ENCODE assay signal across 15 cellular contexts in genomic region chr2:221649045-221649444, GRCh38.
DNase-seq lines count a peak whose midpoint lies in the region; ATAC-seq and TF ChIP-seq lines count a peak whose summit lies in the region.
"Had no signal": no experiment of that assay in that cellular context is flagged by ENCODE, and none has a peak within 500 bp of the region (broad histone marks: within the 10 kb centered on the region; RNA-seq: fewer than 3 reads in every experiment).

No MANE protein-coding gene starts in this region.

- CTCF ChIA-PET in MCF 10A (lab: Yijun Ruan, JAX) (no interaction called here), mammary epithelial cell (lab: Charles Lee; ENCODE audit: low non-redundant PET) (no interaction called here)

- peak; percentile 50 for DNase-seq in MCF 10A (ENCODE audit: unreplicated experiment)
- no peak for DNase-seq in mammary epithelial cell
- peak; percentile 73 for DNase-seq in astrocyte of the cerebellum (ENCODE audit: low read depth)
- peak; percentile 53 for DNase-seq in left kidney (ENCODE audit: low read depth, low spot score)
- peak; percentile 70 to 79 for DNase-seq in aorta
- no peak for DNase-seq in foreskin melanocyte
- DNase-seq in GM03348 (ENCODE audit: low spot score), result no peak
- DNase-seq: activated effector memory CD4-positive, alpha-beta T cell treated with anti-CD3 and anti-CD28 coated beads, Interleukin-2, amount 50 U/mL, for 16 hours; cerebellar nuclear complex; esophagus squamous epithelium; natural killer cell; PC-3; stimulated activated CD4-positive, alpha-beta T cell treated with anti-CD3 and anti-CD28 coated beads, Interleukin-12 subunit alpha, Interleukin-12 subunit beta, amount 100 ng/mL, for 4 hours; T-helper 1 cell had no signal

- H3K9me3 ChIP-seq in mammary epithelial cell (replicated peaks; ENCODE audit: insufficient read depth, low read length) (no peaks in the 10 kb centered on the region), aorta (ENCODE audit: control insufficient read depth, low read length) (no peaks in the 10 kb centered on the region)
- H3K9me3 ChIP-seq: esophagus squamous epithelium had no signal

- H3K4me3 Mint-ChIP-seq in MCF 10A (ENCODE audit: unreplicated experiment), result no peak overlapping the region
- H3K4me3 Mint-ChIP-seq: natural killer cell had no signal

- intact Hi-C loops in MCF 10A (cut with micrococcal nuclease) (no loop called here), mammary epithelial cell (cut with micrococcal nuclease) (no loop called here), aorta (cut with DNase I) (no loop called here)

- H3K4me2 ChIP-seq in mammary epithelial cell (ENCODE audit: insufficient read depth, low read depth, low read length), result no peak overlapping the region

- in situ Hi-C loops in mammary epithelial cell (cut with MboI; ENCODE audit: low sequenced_read_pairs in 2 of 2), result no loop called here
- in situ Hi-C loops in astrocyte of the cerebellum (cut with HindIII; ENCODE audit: low sequenced_read_pairs), result no loop called here

- no peaks in the 10 kb centered on the region for H3K4me1 ChIP-seq in mammary epithelial cell (ENCODE audit: insufficient read depth, low read length)
- H3K4me1 ChIP-seq in aorta (ENCODE audit: control insufficient read depth in 1 of 2, insufficient read depth in 2 of 2, low read length in 2 of 2), result peaks cover 0 to 4% of the 10 kb centered on the region in 2 donors
- H3K4me1 ChIP-seq: esophagus squamous epithelium had no signal

- POLR2A ChIA-PET in MCF 10A (lab: Yijun Ruan, JAX), result no interaction called here

- no peak for TF ChIP-seq CTCF in MCF 10A (IDR thresholded peaks at IDR 0.05; ENCODE audit: unreplicated experiment)
- TF ChIP-seq CTCF in mammary epithelial cell (conservative IDR thresholded peaks at IDR 0.05 in 1 of 2, IDR thresholded peaks at IDR 0.05 in 1 of 2; ENCODE audit: extremely low read depth in 1 of 2, insufficient read depth in 1 of 2, low read depth in 1 of 2, low read length in 2 of 2), result no peak
- no peak for TF ChIP-seq CTCF in astrocyte of the cerebellum (IDR thresholded peaks at IDR 0.05; ENCODE audit: low read depth, low read length, missing control alignments)

- H3K4me1 Mint-ChIP-seq in MCF 10A (ENCODE audit: insufficient read depth, unreplicated experiment), result no peaks in the 10 kb centered on the region
- H3K4me1 Mint-ChIP-seq: natural killer cell had no signal

- no peak overlapping the region for H3K9ac ChIP-seq in mammary epithelial cell (ENCODE audit: insufficient read depth, low read length)

- no peak overlapping the region for H3K27ac Mint-ChIP-seq in MCF 10A (ENCODE audit: low read depth, unreplicated experiment)
- H3K27ac Mint-ChIP-seq: natural killer cell had no signal

- H2AFZ ChIP-seq in mammary epithelial cell (ENCODE audit: low read depth, low read length), result no peak overlapping the region

- no peaks in the 10 kb centered on the region for H3K9me3 Mint-ChIP-seq in MCF 10A (ENCODE audit: unreplicated experiment)
- H3K9me3 Mint-ChIP-seq: natural killer cell had no signal

- H3K27me3 ChIP-seq in mammary epithelial cell (ENCODE audit: insufficient read depth, low read length) (no peaks in the 10 kb centered on the region), aorta (ENCODE audit: control insufficient read depth in 1 of 2, insufficient read depth in 2 of 2, low read length in 1 of 2) (no peaks in the 10 kb centered on the region)
- H3K27me3 ChIP-seq: esophagus squamous epithelium had no signal

- H3K4me3 ChIP-seq in mammary epithelial cell (replicated peaks in 1 of 3; ENCODE audit: insufficient read depth in 1 of 3, low read depth in 2 of 3, low read length in 3 of 3), result no peak overlapping the region
- H3K4me3 ChIP-seq in astrocyte of the cerebellum (ENCODE audit: low read depth, low read length), result no peak overlapping the region
- H3K4me3 ChIP-seq in aorta (ENCODE audit: low read length in 2 of 2), result no peak overlapping the region
- H3K4me3 ChIP-seq: esophagus squamous epithelium had no signal

- H3K79me2 ChIP-seq in mammary epithelial cell (ENCODE audit: insufficient read depth, low read length), result no peaks in the 10 kb centered on the region

- dilution Hi-C loops in mammary epithelial cell (cut with HindIII; ENCODE audit: low sequenced_read_pairs), result no loop called here

- H3K27me3 Mint-ChIP-seq in MCF 10A (ENCODE audit: insufficient read depth, unreplicated experiment), result no peaks in the 10 kb centered on the region

- H3K27ac ChIP-seq in mammary epithelial cell (ENCODE audit: insufficient read depth, low read depth, low read length) (no peak overlapping the region), aorta (ENCODE audit: low read depth in 1 of 2, low read length in 2 of 2) (no peak overlapping the region)
- H3K27ac ChIP-seq: esophagus squamous epithelium had no signal

- H4K20me1 ChIP-seq in mammary epithelial cell (ENCODE audit: insufficient read depth, low read length), result no peaks in the 10 kb centered on the region

- no peaks in the 10 kb centered on the region for H3K36me3 Mint-ChIP-seq in MCF 10A (ENCODE audit: insufficient read depth, unreplicated experiment)
- H3K36me3 Mint-ChIP-seq: natural killer cell had no signal

- H3K36me3 ChIP-seq in mammary epithelial cell (ENCODE audit: insufficient read depth, low read length), result no peaks in the 10 kb centered on the region
- no peaks in the 10 kb centered on the region for H3K36me3 ChIP-seq in aorta (ENCODE audit: control insufficient read depth in 1 of 2, insufficient read depth in 2 of 2, low read length in 1 of 2)
- H3K36me3 ChIP-seq: esophagus squamous epithelium had no signal

- ATAC-seq in aorta (ENCODE audit: low FRiP score) (peak; percentile 62), GM21737 (IDR thresholded peaks at IDR 0.05; ENCODE audit: unreplicated experiment) (no peak)
- ATAC-seq: natural killer cell, PC-3 had no signal

- BruUV-seq in MCF 10A (replicated peaks; lab: Mats Ljungman, UMichigan) (no TSS peak), mammary epithelial cell (replicated peaks; lab: Mats Ljungman, UMichigan) (no TSS peak)

Comparison
In these comparisons a context has a peak if more than half of its experiments do, and no peak if none do; other contexts are left out.
1. DNase-seq: peak in MCF 10A (single experiment), astrocyte of the cerebellum (single experiment), left kidney (single experiment) and aorta (2 of 2); none in mammary epithelial cell (single experiment), foreskin melanocyte (single experiment) and GM03348 (single experiment).